Comparison of ENCODE assay signal across 15 cellular contexts in the genomic region with DNA sequence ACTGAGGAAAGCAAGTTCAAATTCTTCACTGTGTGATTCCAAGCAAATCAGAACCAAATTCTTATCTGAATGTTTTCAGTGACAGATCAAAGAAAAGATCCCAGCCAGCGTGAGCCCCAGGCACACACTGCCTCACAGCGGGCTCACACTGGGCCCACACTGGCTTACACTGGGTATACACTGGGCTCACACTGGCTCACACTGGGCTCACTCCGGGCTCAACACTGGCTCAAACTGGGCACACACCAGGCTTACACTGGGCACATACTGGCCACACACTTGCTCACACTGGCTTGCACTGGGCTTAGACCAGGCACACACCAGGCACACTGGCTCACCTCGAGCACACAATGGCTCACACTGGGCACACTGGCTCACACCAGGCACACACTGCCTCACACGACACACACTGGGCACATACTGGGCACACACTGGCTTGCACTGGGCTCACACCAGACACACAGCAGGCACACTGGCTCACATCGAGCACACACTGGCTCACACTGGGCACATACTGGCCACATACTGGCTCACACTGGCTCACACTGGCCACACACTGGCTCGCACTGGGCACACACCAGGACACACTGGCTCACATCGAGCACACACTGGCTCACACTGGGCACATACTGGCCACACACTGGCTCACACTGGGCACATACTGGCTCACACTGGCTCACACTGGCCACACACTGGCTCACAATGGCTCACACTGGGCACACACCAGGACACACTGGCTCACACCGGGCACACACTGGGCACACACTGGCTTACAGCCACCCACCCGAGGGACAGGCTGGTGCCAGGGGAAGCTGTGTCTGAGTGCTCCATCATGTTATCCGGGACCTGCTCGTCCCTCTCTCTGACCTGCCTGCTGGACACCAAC.
DNase-seq lines count a peak whose midpoint lies in the region; ATAC-seq, FAIRE-seq and TF ChIP-seq lines count a peak whose summit lies in the region.
"Had no signal": no experiment of that assay in that cellular context is flagged by ENCODE, and none has a peak within 500 bp of the region (broad histone marks: within the 10 kb centered on the region; RNA-seq: fewer than 3 reads in every experiment).

No MANE protein-coding gene starts in this region.

- no peaks in the 10 kb centered on the region for H3K79me2 ChIP-seq in H1 (ENCODE audit: control insufficient read depth in 1 of 2, insufficient read depth in 2 of 2, low read length in 2 of 2)

- H4K8ac ChIP-seq in H1 (ENCODE audit: extremely low read depth, insufficient read depth, low read length) (peak overlapping the region; percentile 46; the same call in 1 of the 2 replicates), neuronal stem cell (ENCODE audit: low read depth, low read length) (peak overlapping the region; percentile 96)

- no peaks in the 10 kb centered on the region for H4K20me1 ChIP-seq in H1 (replicated peaks in 1 of 2; ENCODE audit: control insufficient read depth in 1 of 2, insufficient read depth in 2 of 2, low read length in 2 of 2)

- peaks cover 0 to 2% of the 10 kb centered on the region in 2 experiments; a peak in 1 of 4 replicates for H3K9me3 ChIP-seq in H1 (ENCODE audit: insufficient read depth in 2 of 2, low read depth in 1 of 2, low read length in 1 of 2)
- no peaks in the 10 kb centered on the region for H3K9me3 ChIP-seq in neuronal stem cell (replicated peaks in 1 of 2; ENCODE audit: control insufficient read depth in 2 of 2, insufficient read depth in 1 of 2, low read depth in 1 of 2, low read length in 2 of 2)
- H3K9me3 ChIP-seq in upper lobe of left lung, result no peaks in the 10 kb centered on the region

- TF ChIP-seq RAD21 in H1 (IDR thresholded peaks at IDR 0.05 in 1 of 2, conservative IDR thresholded peaks at IDR 0.05 in 1 of 2; ENCODE audit: low read depth in 2 of 2, low read length in 2 of 2), result no peak

- H2BK15ac ChIP-seq in H1 (ENCODE audit: low read length), result peak overlapping the region; percentile 92; the same call in 1 of the 2 replicates
- no peak overlapping the region for H2BK15ac ChIP-seq in neuronal stem cell (ENCODE audit: low read length)

- H3K4me2 ChIP-seq in H1 (ENCODE audit: insufficient read depth in 1 of 2, low read depth in 2 of 2, low read length in 2 of 2), result no peak overlapping the region
- H3K4me2 ChIP-seq in neuronal stem cell (ENCODE audit: insufficient read depth, low read length, poor library complexity, severe bottlenecking), result no peak overlapping the region

- H3K14ac ChIP-seq in H1 (ENCODE audit: insufficient read length), result no peak overlapping the region
- H3K14ac ChIP-seq in neuronal stem cell (ENCODE audit: low read length), result peak overlapping the region; percentile 91

- peaks cover 0 to 3% (median under 1%) of the 10 kb centered on the region in 4 experiments; a peak in 1 of 7 replicates for H3K4me1 ChIP-seq in H1 (replicated peaks in 1 of 4; ENCODE audit: control insufficient read depth in 3 of 4, insufficient read depth in 4 of 4, low read length in 3 of 4)
- H3K4me1 ChIP-seq in neuronal stem cell (ENCODE audit: control insufficient read depth in 2 of 2, insufficient read depth in 1 of 2, low read depth in 1 of 2, low read length in 2 of 2), result no peaks in the 10 kb centered on the region
- H3K4me1 ChIP-seq in upper lobe of left lung, result peaks cover 0 to 12% (median 6%) of the 10 kb centered on the region in 4 donors

- H4K5ac ChIP-seq in H1 (ENCODE audit: insufficient read length, low read depth, low read length), result no peak overlapping the region

- ATAC-seq in upper lobe of left lung (ENCODE audit: low FRiP score in 2 of 2), result peak; percentile 10 to 32

- WGBS in H1 (ENCODE audit: extremely low coverage in 1 of 2, insufficient coverage in 1 of 2, insufficient read length in 1 of 2, insufficient replicate concordance in 2 of 2, low coverage in 1 of 2, low lambda C conversion rate in 2 of 2, missing lambda C conversion rate in 1 of 2), 2 experiments, result 93% methylated on average over 12 of the region's 12 CpGs; no CpG with 5 or more reads in 1 of the 2 experiments
- no CpG with 5 or more reads among the region's 12 CpGs for WGBS in neuronal stem cell (ENCODE audit: extremely low coverage in 2 of 2, insufficient read length in 2 of 2, insufficient replicate concordance in 1 of 2), 2 donors
- WGBS in upper lobe of left lung, 2 donors, result 80 to 90% methylated on average over 8 to 12 of the region's 12 CpGs

- DNase-seq in activated effector memory CD4-positive, alpha-beta T cell treated with anti-CD3 and anti-CD28 coated beads, Interleukin-2, amount 50 U/mL, for 16 hours, result peak; percentile 56
- DNase-seq in activated effector memory CD4-positive, alpha-beta T cell treated with Interleukin-2 at 50 U/mL for 16 hours, result no peak
- DNase-seq in H1 (ENCODE audit: low read depth in 1 of 2, low spot score in 2 of 2) (no peak), neuronal stem cell (ENCODE audit: low spot score) (no peak), upper lobe of left lung (no peak), anterior cingulate cortex (lab: John Stamatoyannopoulos, UW) (no peak), GM12892 (ENCODE audit: insufficient read length) (no peak), NCI-H1436 (lab: John Stamatoyannopoulos, UW) (no peak)
- DNase-seq: activated CD8-positive, alpha-beta memory T cell treated with anti-CD3 and anti-CD28 coated beads for 24 hours; CD8-positive, alpha-beta memory T cell; effector memory CD4-positive, alpha-beta T cell; NCI-H1436 treated with DMSO at 0.1 percent for 48 hours; nucleus accumbens; substantia nigra had no signal

- TF ChIP-seq POLR2A in H1 (IDR thresholded peaks at IDR 0.05; ENCODE audit: control extremely low read depth in 1 of 2, low read depth in 2 of 2, low read length in 2 of 2) (no peak), upper lobe of left lung (IDR thresholded peaks at IDR 0.05) (no peak), GM12892 (IDR thresholded peaks at IDR 0.05; ENCODE audit: low read depth, low read length) (no peak)

- H3K56ac ChIP-seq in H1 (replicated peaks; ENCODE audit: insufficient read length, low read depth, low read length), result no peak overlapping the region

- H3K79me1 ChIP-seq in H1 (ENCODE audit: low read depth, low read length) (no peaks in the 10 kb centered on the region), neuronal stem cell (ENCODE audit: low read depth, low read length) (no peaks in the 10 kb centered on the region)

- H3K4ac ChIP-seq in H1 (replicated peaks; ENCODE audit: insufficient read length, low read depth, low read length) (peak overlapping the region; percentile 78), neuronal stem cell (ENCODE audit: low read length) (peak overlapping the region; percentile 24)

- H2AFZ ChIP-seq in H1 (ENCODE audit: low read length) (no peak overlapping the region), neuronal stem cell (ENCODE audit: low read length) (peak overlapping the region; percentile 56)

- H3K4me3 ChIP-seq in H1 (ENCODE audit: extremely low read depth in 1 of 4, insufficient read depth in 2 of 4, low read depth in 3 of 4, low read length in 4 of 4) (no peak overlapping the region), neuronal stem cell (ENCODE audit: low read length in 2 of 2) (peak overlapping the region in 1 of 2 donors; percentile 11), upper lobe of left lung (no peak overlapping the region)

- POLR2A ChIA-PET in H1 (lab: Charles Lee; ENCODE audit: partially characterized antibody), result no interaction called here

- TF ChIP-seq EP300 in H1 (IDR thresholded peaks at IDR 0.05; ENCODE audit: borderline replicate concordance in 1 of 2, low read depth in 2 of 2, low read length in 2 of 2), result no peak
- no peak for TF ChIP-seq EP300 in upper lobe of left lung (IDR thresholded peaks at IDR 0.05)

- TF ChIP-seq CTCF in H1 (IDR thresholded peaks at IDR 0.05; ENCODE audit: control extremely low read depth in 1 of 3, insufficient read depth in 1 of 3, low read depth in 1 of 3, low read length in 3 of 3) (no peak), upper lobe of left lung (IDR thresholded peaks at IDR 0.05) (no peak)

- H2BK12ac ChIP-seq in H1 (ENCODE audit: low read depth, low read length), result peak overlapping the region; percentile 95; the same call in 1 of the 2 replicates
- H2BK12ac ChIP-seq in neuronal stem cell (ENCODE audit: low read length), result peak overlapping the region; percentile 78

- H3K27me3 ChIP-seq in H1 (replicated peaks in 1 of 4; ENCODE audit: control insufficient read depth in 3 of 4, extremely low read depth in 1 of 4, insufficient read depth in 3 of 4, low read length in 3 of 4), result no peaks in the 10 kb centered on the region; a peak in 1 of 7 replicates
- H3K27me3 ChIP-seq in neuronal stem cell (ENCODE audit: control insufficient read depth in 3 of 3, insufficient read depth in 3 of 3, low read depth in 1 of 3, low read length in 3 of 3), result peaks cover 0 to 2% (median 0%) of the 10 kb centered on the region in 3 experiments
- no peaks in the 10 kb centered on the region for H3K27me3 ChIP-seq in upper lobe of left lung

- H3K23ac ChIP-seq in H1 (ENCODE audit: insufficient read length) (no peak overlapping the region), neuronal stem cell (ENCODE audit: low read depth, low read length, poor library complexity) (peak overlapping the region; percentile 62)

- 0 out of 2 replicates have a peak overlapping the region, but pooled peaks have one; percentile 61 for H2BK20ac ChIP-seq in H1 (ENCODE audit: low read length)

- CTCF ChIA-PET in H1 (lab: Charles Lee; ENCODE audit: partially characterized antibody), result no interaction called here

- H3K36me3 ChIP-seq in H1 (ENCODE audit: control insufficient read depth in 2 of 4, insufficient read depth in 4 of 4, low read length in 3 of 4) (no peaks in the 10 kb centered on the region), neuronal stem cell (replicated peaks in 1 of 2; ENCODE audit: control insufficient read depth in 2 of 2, insufficient read depth in 2 of 2, low read length in 2 of 2) (no peaks in the 10 kb centered on the region), upper lobe of left lung (no peaks in the 10 kb centered on the region)

- H3K27ac ChIP-seq in H1 (ENCODE audit: low read depth, low read length) (no peak overlapping the region; the same call in 1 of the 2 replicates), neuronal stem cell (replicated peaks; ENCODE audit: low read length) (no peak overlapping the region), upper lobe of left lung (peak overlapping the region in 1 of 4 donors; percentile 15)

- H3K18ac ChIP-seq in H1 (ENCODE audit: extremely low read depth, low read length) (peak overlapping the region; percentile 60; the same call in 1 of the 2 replicates), neuronal stem cell (ENCODE audit: low read length) (peak overlapping the region; percentile 89)

- H3K9ac ChIP-seq in H1 (replicated peaks in 1 of 4; ENCODE audit: extremely low read depth in 1 of 4, low read depth in 3 of 4, low read length in 3 of 4) (no peak overlapping the region), neuronal stem cell (ENCODE audit: low read depth, low read length, poor library complexity) (peak overlapping the region; percentile 61)

- no peak for FAIRE-seq in H1 (lab: Jason Lieb, UNC)
- FAIRE-seq in GM12892 (lab: Jason Lieb, UNC), result no peak
- FAIRE-seq: A204.1 had no signal

- H2BK120ac ChIP-seq in H1 (replicated peaks; ENCODE audit: low read depth, low read length), result no peak overlapping the region
- H2BK120ac ChIP-seq in neuronal stem cell (ENCODE audit: low read depth, low read length), result no peak overlapping the region

- H2BK5ac ChIP-seq in H1 (ENCODE audit: low read depth, low read length), result peak overlapping the region; percentile 77
- H2BK5ac ChIP-seq in neuronal stem cell (ENCODE audit: low read length), result no peak overlapping the region

- H2AK5ac ChIP-seq in H1 (ENCODE audit: low read depth, low read length) (peak overlapping the region; percentile 98), neuronal stem cell (ENCODE audit: low read depth, low read length) (peak overlapping the region; percentile 85)

- no peaks in the 10 kb centered on the region for H3K23me2 ChIP-seq in H1 (ENCODE audit: low read depth, low read length)

- H4K91ac ChIP-seq in H1 (replicated peaks; ENCODE audit: insufficient read length, low read length) (peak overlapping the region; percentile 99), neuronal stem cell (ENCODE audit: low read depth, low read length, poor library complexity) (no peak overlapping the region)
